8 cellular contexts compared by ENCODE assay signal in genomic region chr12:118016424-118017264, GRCh38.
A peak's percentile ranks its signal among the peaks of the same experiment; 100 is the strongest.
DNase-seq lines count a peak whose midpoint lies in the region; ATAC-seq lines count a peak whose summit lies in the region.

A gene with protein sequence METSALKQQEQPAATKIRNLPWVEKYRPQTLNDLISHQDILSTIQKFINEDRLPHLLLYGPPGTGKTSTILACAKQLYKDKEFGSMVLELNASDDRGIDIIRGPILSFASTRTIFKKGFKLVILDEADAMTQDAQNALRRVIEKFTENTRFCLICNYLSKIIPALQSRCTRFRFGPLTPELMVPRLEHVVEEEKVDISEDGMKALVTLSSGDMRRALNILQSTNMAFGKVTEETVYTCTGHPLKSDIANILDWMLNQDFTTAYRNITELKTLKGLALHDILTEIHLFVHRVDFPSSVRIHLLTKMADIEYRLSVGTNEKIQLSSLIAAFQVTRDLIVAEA (plus strand): TSS chr12:118016703. CDS start chr12:118016828, 125 bp downstream.

- DNase-seq in AG20443 (ENCODE audit: low spot score) (peak; percentile 100), NCI-H446 treated with DMSO at 0.1 percent for 48 hours (lab: John Stamatoyannopoulos, UW) (peak; percentile 86), cerebellar cortex (ENCODE audit: low spot score) (peak; percentile 98), islet precursor cell (peak; percentile 99)
- peak; percentile 95 for DNase-seq in activated CD4-positive, CD25-positive, alpha-beta regulatory T cell treated with anti-CD3 and anti-CD28 coated beads, Interleukin-2, amount 50 U/mL, for 16 hours (ENCODE audit: low read depth, low spot score)
- DNase-seq in stimulated activated CD4-positive, alpha-beta T cell treated with anti-CD3 and anti-CD28 coated beads, Interleukin-12 subunit alpha, Interleukin-12 subunit beta, amount 100 ng/mL, for 48 hours (ENCODE audit: low read depth in 2 of 3, low spot score in 1 of 3): peak; percentile 96 to 97 (median 97)

- ATAC-seq in GM19043 (IDR thresholded peaks at IDR 0.05; ENCODE audit: low read depth, unreplicated experiment) (peak; percentile 99), HG03354 (IDR thresholded peaks at IDR 0.05; ENCODE audit: poor library complexity, severe bottlenecking, unreplicated experiment) (peak; percentile 97)

Comparison
In these comparisons a context has a peak if more than half of its experiments do, and no peak if none do; other contexts are left out.
1. Peak in every context shown above with its lines: DNase-seq and ATAC-seq.